8 cellular contexts compared by ENCODE assay signal in genomic region chr1:247448107-247448778, GRCh38. TPM values are rescaled to one million over a fixed set of nuclear protein-coding genes. Genes with fewer than 3 reads are reported as not detected.
DNase-seq lines count a peak whose midpoint lies in the region; ATAC-seq and TF ChIP-seq lines count a peak whose summit lies in the region.

No MANE protein-coding gene starts in this region.

- H3K36me3 ChIP-seq in HUES64 (ENCODE audit: insufficient read depth, low read length), result no peaks in the 10 kb centered on the region
- H3K36me3 ChIP-seq in muscle layer of duodenum (ENCODE audit: control insufficient read depth in 1 of 2, insufficient read depth in 2 of 2, low read length in 2 of 2), result no peaks in the 10 kb centered on the region
- no peaks in the 10 kb centered on the region for H3K36me3 ChIP-seq in testis (ENCODE audit: low read depth, missing control alignments)

- H3K27me3 ChIP-seq in HUES64 (ENCODE audit: insufficient read depth, low read length) (no peaks in the 10 kb centered on the region), muscle layer of duodenum (ENCODE audit: low read depth, low read length) (no peaks in the 10 kb centered on the region), testis (no peaks in the 10 kb centered on the region)

- no peak for TF ChIP-seq POLR2A in testis (IDR thresholded peaks at IDR 0.05)

- H3K9me3 Mint-ChIP-seq in activated CD4-positive, alpha-beta memory T cell treated with anti-CD3 and anti-CD28 coated beads, Interleukin-2, amount 10 ng/mL, durations not matched to agents 7 days and 5 days, result no peaks in the 10 kb centered on the region

- 21% methylated on average over 31 of the region's 31 CpGs for WGBS in HUES64
- 4 to 5% methylated on average over 31 of the region's 31 CpGs for WGBS in testis, 2 donors

- TF ChIP-seq CTCF in fibroblast of the aortic adventitia (IDR thresholded peaks at IDR 0.05; ENCODE audit: insufficient read depth, low read length) (no peak), testis (IDR thresholded peaks at IDR 0.05) (no peak)

- H3K27ac Mint-ChIP-seq in activated CD4-positive, alpha-beta memory T cell treated with anti-CD3 and anti-CD28 coated beads, Interleukin-2, amount 10 ng/mL, durations not matched to agents 7 days and 5 days, result no peak overlapping the region

- H3K27ac ChIP-seq in HUES64 (ENCODE audit: low read depth, low read length), result 0 out of 2 replicates have a peak overlapping the region, but pooled peaks have one; percentile 39
- peak overlapping the region; percentile 45 for H3K27ac ChIP-seq in muscle layer of duodenum (ENCODE audit: low read length)
- H3K27ac ChIP-seq in testis, result peak overlapping the region; percentile 45 to 77

- H3K9me3 ChIP-seq in HUES64 (ENCODE audit: insufficient read depth, low read depth, low read length) (no peaks in the 10 kb centered on the region), muscle layer of duodenum (ENCODE audit: control insufficient read depth in 1 of 2, low read length in 2 of 2) (no peaks in the 10 kb centered on the region), testis (no peaks in the 10 kb centered on the region)

- CTCF ChIA-PET in activated CD4-positive, alpha-beta memory T cell treated with anti-CD3 and anti-CD28 coated beads, Interleukin-2, amount 10 ng/mL, durations not matched to agents 7 days and 5 days (lab: Charles Lee), result interaction anchor here (0.6 to 1.1 kb wide), 2 partner anchors 58 to 507 kb away, joined by 4 to 10 read pairs; no protein-coding TSS in a partner anchor

- DNase-seq in CMK (ENCODE audit: low read depth) (peak; percentile 7), fibroblast of the aortic adventitia (ENCODE audit: low read depth) (peak; percentile 53), testis (peak; percentile 79), mesenteric fat pad (ENCODE audit: low spot score) (no peak)
- DNase-seq in activated CD4-positive, alpha-beta memory T cell treated with anti-CD3 and anti-CD28 coated beads, Interleukin-2, amount 10 ng/mL, durations not matched to agents 7 days and 5 days, result peak; percentile 25

- ATAC-seq in HG03159 (IDR thresholded peaks at IDR 0.05; ENCODE audit: unreplicated experiment), result no peak

- H3K4me1 ChIP-seq in HUES64 (ENCODE audit: insufficient read depth, low read length) (no peaks in the 10 kb centered on the region), muscle layer of duodenum (ENCODE audit: control insufficient read depth in 1 of 2, insufficient read depth in 2 of 2, low read length in 2 of 2) (no peaks in the 10 kb centered on the region), testis (no peaks in the 10 kb centered on the region)

- POLR2A ChIA-PET in activated CD4-positive, alpha-beta memory T cell treated with anti-CD3 and anti-CD28 coated beads, Interleukin-2, amount 10 ng/mL, durations not matched to agents 7 days and 5 days (lab: Charles Lee), result interaction anchor here (0.8 kb wide), 1 partner anchor 49 kb away, joined by 3 read pairs; no protein-coding TSS in a partner anchor

- peak overlapping the region; percentile 53 for H3K9ac ChIP-seq in HUES64 (ENCODE audit: low read depth, low read length)

- no peak overlapping the region for H3K4me3 Mint-ChIP-seq in activated CD4-positive, alpha-beta memory T cell treated with anti-CD3 and anti-CD28 coated beads, Interleukin-2, amount 10 ng/mL, durations not matched to agents 7 days and 5 days

- no peaks in the 10 kb centered on the region for H3K4me1 Mint-ChIP-seq in activated CD4-positive, alpha-beta memory T cell treated with anti-CD3 and anti-CD28 coated beads, Interleukin-2, amount 10 ng/mL, durations not matched to agents 7 days and 5 days

- intact Hi-C loops in testis (cut with DNase I; ENCODE audit: low total_unique reads), result no loop called here

- H3K4me3 ChIP-seq in HUES64 (ENCODE audit: low read length) (peak overlapping the region; percentile 45), fibroblast of the aortic adventitia (ENCODE audit: low read depth, low read length) (peak overlapping the region; percentile 61), muscle layer of duodenum (ENCODE audit: low read depth in 1 of 2, low read length in 2 of 2) (peak overlapping the region; percentile 60 to 77), testis (peak overlapping the region; percentile 45 to 54)

- H3K27me3 Mint-ChIP-seq in activated CD4-positive, alpha-beta memory T cell treated with anti-CD3 and anti-CD28 coated beads, Interleukin-2, amount 10 ng/mL, durations not matched to agents 7 days and 5 days, result no peaks in the 10 kb centered on the region

- H3K36me3 Mint-ChIP-seq in activated CD4-positive, alpha-beta memory T cell treated with anti-CD3 and anti-CD28 coated beads, Interleukin-2, amount 10 ng/mL, durations not matched to agents 7 days and 5 days (ENCODE audit: low read depth), result no peaks in the 10 kb centered on the region

RNA-seq across cellular contexts. Expression of gene OR2B11, which starts 9.7 kb away (rescaled TPM):
- polyA plus RNA-seq in HUES64 (2013, experiment 1 of 2), result not detected
- polyA plus RNA-seq in HUES64 (2013, experiment 2 of 2), result not detected
- total RNA-seq in activated CD4-positive, alpha-beta memory T cell treated with anti-CD3 and anti-CD28 coated beads, Interleukin-2, amount 10 ng/mL, durations not matched to agents 7 days and 5 days, result not detected
- total RNA-seq in fibroblast of the aortic adventitia (ENCODE audit: low replicate concordance) (not detected in 2 replicates), testis (under 1 TPM in 1 of 2 donors, not detected in 1; 0.39 TPM), mesenteric fat pad (not detected)
- not detected for polyA plus RNA-seq in testis (ENCODE audit: insufficient read depth, low read depth, low replicate concordance)

RNA-seq across cellular contexts. Expression of gene NLRP3, which starts 32.3 kb away (rescaled TPM):
- not detected for polyA plus RNA-seq in HUES64 (2013, experiment 1 of 2)
- not detected for polyA plus RNA-seq in HUES64 (2013, experiment 2 of 2)
- under 1 TPM; 0.25 to 0.40 TPM for total RNA-seq in activated CD4-positive, alpha-beta memory T cell treated with anti-CD3 and anti-CD28 coated beads, Interleukin-2, amount 10 ng/mL, durations not matched to agents 7 days and 5 days
- total RNA-seq in fibroblast of the aortic adventitia (ENCODE audit: low replicate concordance) (under 0.01 TPM in 1 of 2 replicates, not detected in the other), testis (1 to 10 TPM in 1 of 2 donors, under 1 TPM in 1; 0.31 to 1.4 TPM), mesenteric fat pad (11.5 TPM)
- 0.92 TPM for polyA plus RNA-seq in testis (ENCODE audit: insufficient read depth, low read depth, low replicate concordance)
